In genomic region chr18:9681217-9681616, GRCh38 we compare ENCODE assay signal across 1 cellular context.
TF ChIP-seq lines count a peak whose summit lies in the region.

No MANE protein-coding gene starts in this region.

TF ChIP-seq in K562, 482 proteins besides CTCF, POLR2A, EP300 and RAD21 (continued from another document and continues in another):
- TF ChIP-seq CHD7 (IDR thresholded peaks at IDR 0.05; ENCODE audit: low read depth, low read length), result no peak
- TF ChIP-seq TSC22D4 (tag; IDR thresholded peaks at IDR 0.05), result no peak
- TF ChIP-seq ZBTB8A (IDR thresholded peaks at IDR 0.05; ENCODE audit: partially characterized antibody), result no peak
- TF ChIP-seq ZNF507 (tag; conservative IDR thresholded peaks at IDR 0.05), result no peak
- TF ChIP-seq MTA1 (IDR thresholded peaks at IDR 0.05; ENCODE audit: borderline replicate concordance), result peak; percentile 77; the same call in 1 of the 2 replicates
- TF ChIP-seq ZNF592 (IDR thresholded peaks at IDR 0.05), result peak; percentile 69
- no peak for TF ChIP-seq ZNF318 (IDR thresholded peaks at IDR 0.05; ENCODE audit: borderline replicate concordance in 1 of 2, low read depth in 1 of 2)
- peak in 1 of 2 experiments; percentile 74; a peak in 1 of 4 replicates for TF ChIP-seq FOXK2 (conservative IDR thresholded peaks at IDR 0.05 in 1 of 2, IDR thresholded peaks at IDR 0.05 in 1 of 2; ENCODE audit: low read depth in 2 of 2)
- 0 out of 2 replicates have a peak, but pooled peaks have one; percentile 20 for TF ChIP-seq EP400 (IDR thresholded peaks at IDR 0.05)
- 0 out of 2 replicates have a peak, but pooled peaks have one; percentile 56 for TF ChIP-seq ARID1B (IDR thresholded peaks at IDR 0.05)
- no peak for TF ChIP-seq RNF2 (IDR thresholded peaks at IDR 0.05)
- no peak for TF ChIP-seq CCNT2 (IDR thresholded peaks at IDR 0.05; ENCODE audit: borderline replicate concordance, extremely low read depth, insufficient read length, low read depth, low read length)
- TF ChIP-seq HES1 (IDR thresholded peaks at IDR 0.05; ENCODE audit: low read depth), result peak; percentile 38; the same call in 1 of the 2 replicates
- no peak for TF ChIP-seq BCL6 (CRISPR knock-in tag; IDR thresholded peaks at IDR 0.05)
- peak; percentile 86 for TF ChIP-seq DPF2 (IDR thresholded peaks at IDR 0.05)
- TF ChIP-seq PHF8 (IDR thresholded peaks at IDR 0.05; ENCODE audit: borderline replicate concordance, low read length), result no peak
- TF ChIP-seq SRF (CRISPR knock-in tag; IDR thresholded peaks at IDR 0.05), result no peak
- peak; percentile 68 for TF ChIP-seq SMARCE1 (IDR thresholded peaks at IDR 0.05)
- no peak for TF ChIP-seq ZNF583 (CRISPR knock-in tag; IDR thresholded peaks at IDR 0.05)
- TF ChIP-seq ZBTB11 (CRISPR knock-in tag; IDR thresholded peaks at IDR 0.05), result 0 out of 6 replicates have a peak, but pooled peaks of 1 of the 3 experiments have one; percentile 32
- no peak for TF ChIP-seq ZNF830 (CRISPR knock-in tag; IDR thresholded peaks at IDR 0.05)
- TF ChIP-seq NFIX (CRISPR knock-in tag; IDR thresholded peaks at IDR 0.05; ENCODE audit: low read depth), result no peak
- TF ChIP-seq ZBED1 (IDR thresholded peaks at IDR 0.05), result no peak
- TF ChIP-seq GABPB2 (CRISPR knock-in tag; conservative IDR thresholded peaks at IDR 0.05), result no peak
- TF ChIP-seq NFXL1 (CRISPR knock-in tag; IDR thresholded peaks at IDR 0.05), result no peak
